In the genomic region with DNA sequence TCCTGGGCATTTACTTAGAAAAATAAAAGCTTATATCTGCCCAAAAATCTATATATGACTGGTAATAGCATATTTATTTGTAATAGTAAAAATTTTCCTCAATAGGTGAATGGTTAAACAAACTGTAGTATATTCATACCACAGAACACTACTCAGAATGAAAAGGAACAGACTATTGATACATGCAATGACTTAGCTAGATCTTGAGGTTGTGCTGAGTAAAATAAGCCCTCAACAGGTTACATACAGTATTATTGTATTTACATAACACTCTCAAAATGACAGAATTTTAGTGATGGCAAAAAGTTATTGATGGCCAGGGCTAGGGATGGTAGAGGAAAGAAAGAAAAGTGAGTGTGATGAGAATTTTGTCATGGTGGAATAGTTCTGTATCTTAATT, we compare ENCODE assay signal across 27 cellular contexts.
"Had no signal": no experiment of that assay in that cellular context is flagged by ENCODE, and none has a peak within 500 bp of the region (broad histone marks: within the 10 kb centered on the region; RNA-seq: fewer than 3 reads in every experiment).

No MANE protein-coding gene starts in this region.

- DNase-seq: activated CD4-positive, alpha-beta memory T cell treated with anti-CD3 and anti-CD28 coated beads for 36 hours; activated CD4-positive, alpha-beta T cell treated with anti-CD3 and anti-CD28 coated beads, Interleukin-2, amount 10 ng/mL, durations not matched to agents 7 days and 5 days; activated CD4-positive, CD25-positive, alpha-beta regulatory T cell; activated CD8-positive, alpha-beta memory T cell treated with anti-CD3 and anti-CD28 coated beads for 24 hours; activated gamma-delta T cell; activated naive CD4-positive, alpha-beta T cell treated with anti-CD3 and anti-CD28 coated beads for 36 hours; activated T-cell treated with anti-CD3 and anti-CD28 coated beads, Interleukin-2, amount 50 U/mL, for 4 hours; amygdala; MV-4-11; NCI-H1092 treated with DMSO at 0.1 percent for 48 hours; NCI-H1417 treated with DMSO at 0.1 percent for 48 hours; NCI-H1694; NCI-H2029; NCI-H2107; NCI-H2171 treated with DMSO at 0.1 percent for 48 hours; NCI-H226; NCI-H510A; NCI-H526 treated with DMSO at 0.1 percent for 48 hours; NCI-H82; OCI-M1; RPMI8226; T-cell; T1000 had no signal

- H3K27ac ChIP-seq: SK-N-MC, VCaP had no signal

- H3K4me3 ChIP-seq: SK-N-MC had no signal

- ATAC-seq: activated T-cell treated with anti-CD3 and anti-CD28 coated beads, Interleukin-2, amount 50 U/mL, for 4 hours; Panc1; Right ventricle myocardium inferior; T-cell had no signal
